ENCODE assay signal across 25 cellular contexts in the genomic region with DNA sequence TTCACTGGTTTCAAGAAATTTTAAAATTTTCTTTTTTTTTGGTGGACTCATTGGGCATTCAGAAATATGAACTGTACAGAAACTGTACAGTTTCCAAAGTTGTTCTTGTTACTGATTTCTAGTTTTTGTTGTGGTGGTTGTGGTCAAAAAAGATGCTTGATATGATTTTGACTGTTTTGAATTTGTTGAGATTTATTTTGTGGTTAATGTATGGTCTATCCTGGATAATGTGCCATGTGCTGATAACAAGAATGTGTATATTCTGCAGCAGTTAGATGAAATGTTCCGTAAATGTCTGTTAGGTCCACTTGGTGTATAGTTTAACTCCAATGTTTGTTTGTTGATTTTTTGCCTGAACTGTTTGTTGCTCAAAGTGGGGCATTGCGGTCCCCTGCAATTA.
A peak's percentile ranks its signal among the peaks of the same experiment; 100 is the strongest.
DNase-seq lines count a peak whose midpoint lies in the region; ATAC-seq, FAIRE-seq and TF ChIP-seq lines count a peak whose summit lies in the region.
"Had no signal": no experiment of that assay in that cellular context is flagged by ENCODE, and none has a peak within 500 bp of the region (broad histone marks: within the 10 kb centered on the region; RNA-seq: fewer than 3 reads in every experiment).

No MANE protein-coding gene starts in this region.

- TF ChIP-seq RAD21 in GM12878 (IDR thresholded peaks at IDR 0.05; ENCODE audit: insufficient read depth, low read depth, low read length): no peak

- H2AFZ ChIP-seq in KMS-11 (ENCODE audit: low read depth) (no peak overlapping the region), GM12878 (ENCODE audit: control insufficient read depth, low read depth, low read length) (no peak overlapping the region)
- H2AFZ ChIP-seq: GM23248 had no signal

- H3K27ac ChIP-seq in KMS-11 (no peak overlapping the region), GM12878 (ENCODE audit: control insufficient read depth, insufficient read depth) (no peak overlapping the region), esophagus squamous epithelium (no peak overlapping the region)
- H3K27ac ChIP-seq: A549; BLaER1 treated with 17β-estradiol and CSF1 and Interleukin-3, amounts not matched to agents 10 nM and 100 nM; GM23248 had no signal

- DNase-seq in CMK (ENCODE audit: low read depth) (peak; percentile 42), D721Med (ENCODE audit: insufficient read length, low spot score) (no peak), GM12878 (ENCODE audit: low read depth, low spot score) (no peak), esophagus squamous epithelium (lab: John Stamatoyannopoulos, UW) (no peak), OCI-M2 (lab: John Stamatoyannopoulos, UW; ENCODE audit: unreplicated experiment) (no peak)
- DNase-seq: 8988T; ACHN; AML-193; BE2C; CD4-positive, alpha-beta T cell; CD8-positive, alpha-beta memory T cell; COR-L47; DMS 273 treated with DMSO at 0.1 percent for 48 hours; DMS79; EL; GDM1; GM23248; H7; HCEC 1CT had no signal

- H3K27me3 ChIP-seq in KMS-11 (ENCODE audit: insufficient read depth, low read depth): no peaks in the 10 kb centered on the region
- H3K27me3 ChIP-seq in GM12878 (replicated peaks in 1 of 2; ENCODE audit: control insufficient read depth in 2 of 2, insufficient read depth in 2 of 2, low read length in 1 of 2): no peaks in the 10 kb centered on the region
- H3K27me3 ChIP-seq in esophagus squamous epithelium: no peaks in the 10 kb centered on the region
- H3K27me3 ChIP-seq: BE2C; BLaER1 treated with 17β-estradiol and CSF1 and Interleukin-3, amounts not matched to agents 10 nM and 100 nM had no signal

- no peaks in the 10 kb centered on the region for H4K20me1 ChIP-seq in KMS-11 (ENCODE audit: insufficient read depth)
- H4K20me1 ChIP-seq in GM12878 (ENCODE audit: control insufficient read depth, insufficient read depth): no peaks in the 10 kb centered on the region
- H4K20me1 ChIP-seq: BLaER1 treated with 17β-estradiol and CSF1 and Interleukin-3, amounts not matched to agents 10 nM and 100 nM had no signal

- H3K4me2 ChIP-seq in KMS-11: peak overlapping the region; percentile 2; the same call in 1 of the 2 replicates
- H3K4me2 ChIP-seq in GM12878 (ENCODE audit: control insufficient read depth, insufficient read depth): no peak overlapping the region
- H3K4me2 ChIP-seq: A549; BLaER1 treated with 17β-estradiol and CSF1 and Interleukin-3, amounts not matched to agents 10 nM and 100 nM had no signal

- no peak for TF ChIP-seq EP300 in GM12878 (IDR thresholded peaks at IDR 0.05; ENCODE audit: borderline replicate concordance in 1 of 2, control insufficient read depth in 1 of 2, low read depth in 2 of 2, low read length in 2 of 2)

- 94% methylated on average over 2 of the region's 2 CpGs for WGBS in GM12878 (ENCODE audit: insufficient coverage, insufficient replicate concordance, low lambda C conversion rate, missing lambda C conversion rate)
- WGBS in esophagus squamous epithelium, 2 donors: 94 to 95% methylated on average over 2 of the region's 2 CpGs

- ATAC-seq in GM12878 (no peak), GM18909 (IDR thresholded peaks at IDR 0.05; ENCODE audit: poor library complexity, unreplicated experiment) (no peak)
- ATAC-seq: A549 had no signal

- in situ Hi-C loops in GM12878 (cut with MboI): no loop called here

- intact Hi-C loops in GM12878 (cut with micrococcal nuclease; ENCODE audit: unreplicated experiment) (no loop called here), esophagus squamous epithelium (cut with DNase I) (no loop called here)

- POLR2A ChIA-PET in GM12878 (lab: Charles Lee): interaction anchor here (0.6 kb wide), 2 partner anchors 14 to 33 kb away, joined by 3 to 6 read pairs; no protein-coding TSS in a partner anchor

- no TSS peak for BruUV-seq in GM12878 (replicated peaks; lab: Mats Ljungman, UMichigan)

- TF ChIP-seq POLR2A in GM12878 (IDR thresholded peaks at IDR 0.05; ENCODE audit: low read depth, low read length) (no peak), esophagus squamous epithelium (IDR thresholded peaks at IDR 0.05) (no peak)

- H3K4me1 ChIP-seq in KMS-11 (ENCODE audit: low read depth, poor library complexity, severe bottlenecking): peaks cover 16% of the 10 kb centered on the region
- H3K4me1 ChIP-seq in GM12878 (ENCODE audit: control insufficient read depth, insufficient read depth, low read length): no peaks in the 10 kb centered on the region
- H3K4me1 ChIP-seq in esophagus squamous epithelium: no peaks in the 10 kb centered on the region
- H3K4me1 ChIP-seq: A549; BE2C; BLaER1 treated with 17β-estradiol and CSF1 and Interleukin-3, amounts not matched to agents 10 nM and 100 nM had no signal

- CTCF ChIA-PET in GM12878 (lab: Yijun Ruan, JAX): interaction anchor here (0.5 kb wide), 1 partner anchor 1381 kb away, joined by 4 read pairs; no protein-coding TSS in a partner anchor

- TF ChIP-seq CTCF in D721Med (IDR thresholded peaks at IDR 0.05; ENCODE audit: insufficient read depth, missing control alignments): no peak
- no peak for TF ChIP-seq CTCF in KMS-11 (conservative IDR thresholded peaks at IDR 0.05; ENCODE audit: low read depth, low read length)
- no peak for TF ChIP-seq CTCF in GM12878 (IDR thresholded peaks at IDR 0.05 in 2 of 3, conservative IDR thresholded peaks at IDR 0.05 in 1 of 3; ENCODE audit: control insufficient read depth in 2 of 3, extremely low read depth in 1 of 3, insufficient read depth in 1 of 3, low read depth in 3 of 3, low read length in 3 of 3)
- TF ChIP-seq CTCF in esophagus squamous epithelium (IDR thresholded peaks at IDR 0.05): no peak

- FAIRE-seq in D721Med (lab: Jason Lieb, UNC) (peak; percentile 6), GM12878 (lab: Jason Lieb, UNC) (no peak)
- FAIRE-seq: A549, GM12891, H1 had no signal

- H3K9me3 ChIP-seq in GM12878 (replicated peaks; ENCODE audit: control insufficient read depth, insufficient read depth, low read length) (peaks cover 2% of the 10 kb centered on the region; the same call in 2 of the 3 replicates), esophagus squamous epithelium (peaks cover 0 to 30% (median 13%) of the 10 kb centered on the region in 3 donors)
- H3K9me3 ChIP-seq: BE2C had no signal

- RAD21 ChIA-PET in GM12878 (lab: Charles Lee; ENCODE audit: unreplicated experiment): no interaction called here

- no peak overlapping the region for H3K4me3 ChIP-seq in KMS-11 (IDR thresholded peaks at IDR 0.05; ENCODE audit: insufficient read depth, low read depth, low read length)
- no peak overlapping the region for H3K4me3 ChIP-seq in GM12878
- H3K4me3 ChIP-seq in esophagus squamous epithelium: no peak overlapping the region
- H3K4me3 ChIP-seq: A549; BLaER1 treated with 17β-estradiol and CSF1 and Interleukin-3, amounts not matched to agents 10 nM and 100 nM; GM23248 had no signal

- SMC1A ChIA-PET in GM12878 (lab: Charles Lee; ENCODE audit: uncharacterized antibody, unreplicated experiment): interaction anchor here (0.6 kb wide), 1 partner anchor 705 kb away, joined by 4 read pairs; no protein-coding TSS in a partner anchor

- H3K79me2 ChIP-seq in KMS-11 (ENCODE audit: insufficient read depth, low read depth): peaks cover 6% of the 10 kb centered on the region
- H3K79me2 ChIP-seq in GM12878 (ENCODE audit: control insufficient read depth, insufficient read depth, low read length): no peaks in the 10 kb centered on the region

- H3K36me3 ChIP-seq in KMS-11 (ENCODE audit: insufficient read depth) (no peaks in the 10 kb centered on the region), GM12878 (ENCODE audit: control insufficient read depth in 2 of 2, insufficient read depth in 2 of 2, low read length in 1 of 2) (no peaks in the 10 kb centered on the region), esophagus squamous epithelium (peaks cover 0 to 14% (median 0%) of the 10 kb centered on the region in 3 donors)

- H3K9ac ChIP-seq in KMS-11: no peak overlapping the region
- H3K9ac ChIP-seq in GM12878 (ENCODE audit: control insufficient read depth, insufficient read depth, low read length): no peak overlapping the region
- H3K9ac ChIP-seq: BLaER1 treated with 17β-estradiol and CSF1 and Interleukin-3, amounts not matched to agents 10 nM and 100 nM; GM23248 had no signal

TF ChIP-seq in GM12878, 131 proteins besides CTCF, POLR2A, EP300 and RAD21:
- TF ChIP-seq RUNX3 (IDR thresholded peaks at IDR 0.05; ENCODE audit: low read length): 0 out of 2 replicates have a peak, but pooled peaks have one; percentile 6
- TF ChIP-seq ZNF384 (IDR thresholded peaks at IDR 0.05; ENCODE audit: borderline replicate concordance, low read depth, low read length): no peak
TF ChIP-seq in GM12878: peak in this region for 1.
